ENCODE assay signal across 8 cellular contexts in genomic region chr10:70053212-70053895, GRCh38. TPM values are rescaled to one million over a fixed set of nuclear protein-coding genes. Genes with fewer than 3 reads are reported as not detected.
A peak's percentile ranks its signal among the peaks of the same experiment; 100 is the strongest.
DNase-seq lines count a peak whose midpoint lies in the region; ATAC-seq, FAIRE-seq and TF ChIP-seq lines count a peak whose summit lies in the region.

No MANE protein-coding gene starts in this region.

- no peaks in the 10 kb centered on the region for H4K20me1 ChIP-seq in endothelial cell of umbilical vein (replicated peaks; ENCODE audit: control insufficient read depth, extremely low read depth, insufficient read depth, low read length)

- peak overlapping the region; percentile 68 for H3K4me3 ChIP-seq in SJCRH30
- H3K4me3 ChIP-seq in endothelial cell of umbilical vein (replicated peaks in 1 of 3; ENCODE audit: insufficient read depth in 1 of 3, low read depth in 1 of 3, low read length in 3 of 3): peak overlapping the region in 1 of 3 experiments; percentile 16
- peak overlapping the region; percentile 78 for H3K4me3 ChIP-seq in mucosa of stomach (ENCODE audit: low read length)
- peak overlapping the region; percentile 53 to 83 for H3K4me3 ChIP-seq in uterus

- TF ChIP-seq CTCF in endothelial cell of umbilical vein (IDR thresholded peaks at IDR 0.05; ENCODE audit: extremely low read depth in 1 of 2, insufficient read depth in 1 of 2, low read depth in 1 of 2, low read length in 2 of 2): no peak
- no peak for TF ChIP-seq CTCF in uterus (IDR thresholded peaks at IDR 0.05)

- dilution Hi-C loops in endothelial cell of umbilical vein (cut with MboI; ENCODE audit: extremely low pct_ligation_motif_present, low sequenced_read_pairs): no loop called here

- peak overlapping the region; percentile 97 for H3K9ac ChIP-seq in ES-I3 (ENCODE audit: low read depth, low read length)
- no peak overlapping the region for H3K9ac ChIP-seq in endothelial cell of umbilical vein (replicated peaks; ENCODE audit: extremely low read depth, insufficient read depth, low read length)
- peak overlapping the region; percentile 73 for H3K9ac ChIP-seq in mucosa of stomach (ENCODE audit: low read length)

- H3K27me3 ChIP-seq in SJCRH30 (0 out of 2 replicates have a peak, but pooled peaks cover 4% of the 10 kb centered on the region), endothelial cell of umbilical vein (ENCODE audit: control insufficient read depth in 2 of 2, insufficient read depth in 2 of 2, low read length in 2 of 2) (peaks cover 56 to 89% of the 10 kb centered on the region in 2 experiments), mucosa of stomach (ENCODE audit: control insufficient read depth, insufficient read depth, low read length) (peaks cover 18% of the 10 kb centered on the region), uterus (no peaks in the 10 kb centered on the region)

- H2AFZ ChIP-seq in endothelial cell of umbilical vein (ENCODE audit: low read depth, low read length): no peak overlapping the region

- H3K4me1 ChIP-seq in ES-I3 (ENCODE audit: insufficient read depth, low read length) (peaks cover 3% of the 10 kb centered on the region; the same call in 1 of the 2 replicates), SJCRH30 (no peaks in the 10 kb centered on the region), endothelial cell of umbilical vein (ENCODE audit: control insufficient read depth, extremely low read depth, insufficient read depth, low read length) (no peaks in the 10 kb centered on the region), mucosa of stomach (ENCODE audit: control insufficient read depth, insufficient read depth, low read length) (no peaks in the 10 kb centered on the region), uterus (no peaks in the 10 kb centered on the region)

- ATAC-seq in GM19324 (IDR thresholded peaks at IDR 0.05; ENCODE audit: low FRiP score, unreplicated experiment) (no peak), HG02885 (IDR thresholded peaks at IDR 0.05; ENCODE audit: poor library complexity, unreplicated experiment) (no peak)

- TF ChIP-seq POLR2A in endothelial cell of umbilical vein (IDR thresholded peaks at IDR 0.05; ENCODE audit: low read depth, low read length): no peak
- no peak for TF ChIP-seq POLR2A in uterus (IDR thresholded peaks at IDR 0.05)

- peak overlapping the region; percentile 64 for H3K27ac ChIP-seq in SJCRH30
- no peak overlapping the region for H3K27ac ChIP-seq in endothelial cell of umbilical vein (ENCODE audit: insufficient read depth, low read depth, low read length)
- peak overlapping the region; percentile 66 to 75 for H3K27ac ChIP-seq in uterus

- no peaks in the 10 kb centered on the region for H3K79me2 ChIP-seq in endothelial cell of umbilical vein (ENCODE audit: control insufficient read depth, insufficient read depth, low read length)

- H3K4me2 ChIP-seq in endothelial cell of umbilical vein (ENCODE audit: insufficient read depth, low read length): peak overlapping the region; percentile 36

- no peak for FAIRE-seq in endothelial cell of umbilical vein (lab: Jason Lieb, UNC)

- no TSS peak for BruUV-seq in endothelial cell of umbilical vein (replicated peaks; lab: Mats Ljungman, UMichigan)

- H3K9me3 ChIP-seq in ES-I3 (ENCODE audit: control insufficient read depth, insufficient read depth, low read length): no peaks in the 10 kb centered on the region
- H3K9me3 ChIP-seq in SJCRH30 (replicated peaks): no peaks in the 10 kb centered on the region
- H3K9me3 ChIP-seq in endothelial cell of umbilical vein (replicated peaks; ENCODE audit: control insufficient read depth, insufficient read depth, low read length): no peaks in the 10 kb centered on the region
- no peaks in the 10 kb centered on the region for H3K9me3 ChIP-seq in mucosa of stomach (ENCODE audit: control insufficient read depth, low read length)
- H3K9me3 ChIP-seq in uterus: no peaks in the 10 kb centered on the region

- H3K36me3 ChIP-seq in ES-I3 (ENCODE audit: insufficient read depth, low read length): no peaks in the 10 kb centered on the region
- H3K36me3 ChIP-seq in SJCRH30: no peaks in the 10 kb centered on the region
- no peaks in the 10 kb centered on the region for H3K36me3 ChIP-seq in endothelial cell of umbilical vein (ENCODE audit: control insufficient read depth in 2 of 2, extremely low read depth in 1 of 2, insufficient read depth in 2 of 2, low read length in 2 of 2)
- no peaks in the 10 kb centered on the region for H3K36me3 ChIP-seq in mucosa of stomach (ENCODE audit: control insufficient read depth, insufficient read depth, low read length)
- no peaks in the 10 kb centered on the region for H3K36me3 ChIP-seq in uterus

- CTCF ChIA-PET in endothelial cell of umbilical vein (lab: Charles Lee): no interaction called here

- intact Hi-C loops in endothelial cell of umbilical vein (cut with micrococcal nuclease): no loop called here
- intact Hi-C loops in uterus (cut with DNase I; ENCODE audit: low total_unique reads): no loop called here

- DNase-seq in SJCRH30 (peak; percentile 12 to 20), endothelial cell of umbilical vein (ENCODE audit: low read depth, low spot score) (no peak), uterus (no peak)
- DNase-seq in activated effector memory CD4-positive, alpha-beta T cell treated with anti-CD3 and anti-CD28 coated beads, Interleukin-2, amount 50 U/mL, for 16 hours: no peak

- H3K9me1 ChIP-seq in endothelial cell of umbilical vein (replicated peaks; ENCODE audit: control insufficient read depth, extremely low read depth, insufficient read depth, low read length): no peaks in the 10 kb centered on the region

- POLR2A ChIA-PET in endothelial cell of umbilical vein (lab: Charles Lee): no interaction called here

TF ChIP-seq in endothelial cell of umbilical vein, 7 proteins besides CTCF, POLR2A, EP300 and RAD21:
- TF ChIP-seq MYC (IDR thresholded peaks at IDR 0.05; ENCODE audit: low read depth, low read length) (no peak), EZH2 (IDR thresholded peaks at IDR 0.05; ENCODE audit: borderline replicate concordance, low read depth, low read length, severe bottlenecking) (peak; percentile 53), POLR2AphosphoS5 (IDR thresholded peaks at IDR 0.05; ENCODE audit: insufficient read depth, low read depth, low read length) (no peak), JUN (IDR thresholded peaks at IDR 0.05; ENCODE audit: borderline replicate concordance, insufficient read depth, insufficient read length, low read depth) (no peak), GATA2 (IDR thresholded peaks at IDR 0.05; ENCODE audit: insufficient read depth, insufficient read length, low read depth, low read length) (no peak)

RNA-seq across cellular contexts. Expression of gene MACROH2A2, which starts 0.7 kb away (rescaled TPM):
- 13.2 and 14.1 TPM in 2 replicates for total RNA-seq in SJCRH30 (2014; rRNA removed; shearing (Covaris generic))
- total RNA-seq in endothelial cell of umbilical vein (not detected in 2 replicates), uterus (10 to 100 TPM in 2 of 4 donors, 1 to 10 TPM in 2; 1.8 to 35.0 (median 9.4) TPM)
- 0.08 TPM in 1 of 2 replicates, not detected in the other for polyA plus RNA-seq in endothelial cell of umbilical vein
- 0.08 and 0.10 TPM in 2 replicates for polyA plus RNA-seq in endothelial cell of umbilical vein (2011; cell fraction: cytosol; rRNA removed)
- polyA plus RNA-seq in endothelial cell of umbilical vein (2011; cell fraction: nucleus; rRNA removed): not detected in 2 replicates
- polyA plus RNA-seq in endothelial cell of umbilical vein (2012): 0.24 and 0.72 TPM in 2 replicates
- not detected in 2 replicates for polyA minus RNA-seq in endothelial cell of umbilical vein
- not detected for polyA minus RNA-seq in endothelial cell of umbilical vein (2011; cell fraction: cytosol; rRNA and poly(A)+ RNA removed)
- not detected in 2 replicates for polyA minus RNA-seq in endothelial cell of umbilical vein (2011; cell fraction: nucleus; rRNA and poly(A)+ RNA removed)

Comparison
In these comparisons a context has a peak if more than half of its experiments do, and no peak if none do; other contexts are left out.
1. DNase-seq: peak in SJCRH30 (2 of 2); none in endothelial cell of umbilical vein (single experiment), uterus (0 of 2) and activated effector memory CD4-positive, alpha-beta T cell treated with anti-CD3 and anti-CD28 coated beads, Interleukin-2, amount 50 U/mL, for 16 hours (single experiment).